In genomic region chr3:150567328-150567727, GRCh38 we compare ENCODE assay signal across 14 cellular contexts. TPM values are rescaled to one million over a fixed set of nuclear protein-coding genes. Genes with fewer than 3 reads are reported as not detected.
DNase-seq lines count a peak whose midpoint lies in the region; ATAC-seq, FAIRE-seq and TF ChIP-seq lines count a peak whose summit lies in the region.
"Had no signal": no experiment of that assay in that cellular context is flagged by ENCODE, and none has a peak within 500 bp of the region (broad histone marks: within the 10 kb centered on the region; RNA-seq: fewer than 3 reads in every experiment).

No MANE protein-coding gene starts in this region.

- in situ Hi-C loops in K562 (cut with MboI) = no loop called here

- H3K4me1 ChIP-seq in A673 (ENCODE audit: insufficient read depth, low read length, poor library complexity, severe bottlenecking) (no peaks in the 10 kb centered on the region), PC-3 (ENCODE audit: insufficient read depth, low read length) (no peaks in the 10 kb centered on the region), K562 (replicated peaks in 1 of 2; ENCODE audit: control insufficient read depth in 2 of 2, insufficient read depth in 2 of 2, low read length in 2 of 2) (no peaks in the 10 kb centered on the region), tibial nerve (no peaks in the 10 kb centered on the region)

- H3K36me3 Mint-ChIP-seq in Calu3 (ENCODE audit: insufficient read depth, unreplicated experiment) = peaks cover 63% of the 10 kb centered on the region
- H3K36me3 Mint-ChIP-seq in activated CD4-positive, alpha-beta memory T cell treated with anti-CD3 and anti-CD28 coated beads, Interleukin-2, amount 10 ng/mL, durations not matched to agents 7 days and 5 days (ENCODE audit: low read depth) = peaks cover 47% of the 10 kb centered on the region

- no peak overlapping the region for H3K27ac ChIP-seq in A673 (ENCODE audit: low read depth, low read length, poor library complexity, severe bottlenecking)
- H3K27ac ChIP-seq in PC-3 (ENCODE audit: low read length) = no peak overlapping the region
- H3K27ac ChIP-seq in K562 (ENCODE audit: extremely low read depth, low read depth, low read length) = no peak overlapping the region
- no peak overlapping the region for H3K27ac ChIP-seq in tibial nerve

- no peaks in the 10 kb centered on the region for H3K27me3 ChIP-seq in A673 (replicated peaks; ENCODE audit: insufficient read depth, low read depth, low read length, poor library complexity)
- H3K27me3 ChIP-seq in PC-3 (ENCODE audit: low read length) = no peaks in the 10 kb centered on the region
- no peaks in the 10 kb centered on the region for H3K27me3 ChIP-seq in K562 (ENCODE audit: control insufficient read depth in 2 of 2, insufficient read depth in 2 of 2, low read length in 2 of 2)
- H3K27me3 ChIP-seq in tibial nerve = no peaks in the 10 kb centered on the region

- TF ChIP-seq POLR2A in K562 (conservative IDR thresholded peaks at IDR 0.05) (no peak), tibial nerve (IDR thresholded peaks at IDR 0.05) (no peak)

- no peak for TF ChIP-seq CTCF in A673 (conservative IDR thresholded peaks at IDR 0.05; ENCODE audit: low read depth, low read length)
- no peak for TF ChIP-seq CTCF in Calu3 (IDR thresholded peaks at IDR 0.05; ENCODE audit: unreplicated experiment)
- no peak for TF ChIP-seq CTCF in PC-3 (conservative IDR thresholded peaks at IDR 0.05; ENCODE audit: low read depth, low read length)
- no peak for TF ChIP-seq CTCF in K562 (IDR thresholded peaks at IDR 0.05 in 2 of 3, conservative IDR thresholded peaks at IDR 0.05 in 1 of 3; ENCODE audit: insufficient read depth in 2 of 3, low read depth in 1 of 3, low read length in 3 of 3)
- no peak for TF ChIP-seq CTCF in tibial nerve (IDR thresholded peaks at IDR 0.05)

- H3K9me1 ChIP-seq in K562 (ENCODE audit: control insufficient read depth, insufficient read depth, low read length) = no peaks in the 10 kb centered on the region

- H3K4me1 Mint-ChIP-seq in Calu3 (ENCODE audit: low read depth, unreplicated experiment) = no peaks in the 10 kb centered on the region
- no peaks in the 10 kb centered on the region for H3K4me1 Mint-ChIP-seq in activated CD4-positive, alpha-beta memory T cell treated with anti-CD3 and anti-CD28 coated beads, Interleukin-2, amount 10 ng/mL, durations not matched to agents 7 days and 5 days
- H3K4me1 Mint-ChIP-seq: CD14-positive monocyte had no signal

- peak overlapping the region; percentile 31 for H3K27ac Mint-ChIP-seq in Calu3 (ENCODE audit: unreplicated experiment)
- no peak overlapping the region for H3K27ac Mint-ChIP-seq in activated CD4-positive, alpha-beta memory T cell treated with anti-CD3 and anti-CD28 coated beads, Interleukin-2, amount 10 ng/mL, durations not matched to agents 7 days and 5 days
- H3K27ac Mint-ChIP-seq: CD8-positive, alpha-beta T cell had no signal

- DNase-seq in A673 (ENCODE audit: low spot score) = peak; percentile 22
- DNase-seq in Calu3 = no peak
- DNase-seq in PC-3 = no peak
- DNase-seq in K562 (ENCODE audit: extremely low read depth in 1 of 4, low spot score in 3 of 4) = no peak
- DNase-seq in tibial nerve (ENCODE audit: low spot score in 2 of 2) = no peak
- DNase-seq in activated CD4-positive, alpha-beta memory T cell treated with anti-CD3 and anti-CD28 coated beads, Interleukin-2, amount 10 ng/mL, durations not matched to agents 7 days and 5 days = no peak
- DNase-seq: CD8-positive, alpha-beta T cell; COR-L47; DMS53; GF-D8; HCEC 1CT had no signal

- TF ChIP-seq EP300 in K562 (IDR thresholded peaks at IDR 0.05; ENCODE audit: low read length) = no peak
- no peak for TF ChIP-seq EP300 in tibial nerve (IDR thresholded peaks at IDR 0.05)

- no peak overlapping the region for H3K4me2 ChIP-seq in PC-3 (ENCODE audit: low read length)
- no peak overlapping the region for H3K4me2 ChIP-seq in K562 (ENCODE audit: insufficient read depth, low read length)

- H3K9ac ChIP-seq in PC-3 (ENCODE audit: low read length) (no peak overlapping the region), K562 (ENCODE audit: insufficient read depth in 1 of 2, low read depth in 2 of 2, low read length in 2 of 2) (no peak overlapping the region)

- 100% methylated on average over 1 of the region's 1 CpG for WGBS in K562 (ENCODE audit: insufficient coverage, low coverage, missing lambda C conversion rate)
- WGBS in tibial nerve, 2 donors = 97 to 100% methylated on average over 1 of the region's 1 CpG

- no peak for FAIRE-seq in K562 (lab: Jason Lieb, UNC)
- FAIRE-seq: A204.1 had no signal

- H3K9me3 Mint-ChIP-seq in Calu3 (ENCODE audit: low read depth, unreplicated experiment) = no peaks in the 10 kb centered on the region
- H3K9me3 Mint-ChIP-seq in activated CD4-positive, alpha-beta memory T cell treated with anti-CD3 and anti-CD28 coated beads, Interleukin-2, amount 10 ng/mL, durations not matched to agents 7 days and 5 days = no peaks in the 10 kb centered on the region
- H3K9me3 Mint-ChIP-seq: CD14-positive monocyte; CD8-positive, alpha-beta T cell had no signal

- no peaks in the 10 kb centered on the region for H4K20me1 ChIP-seq in PC-3 (ENCODE audit: low read length)
- H4K20me1 ChIP-seq in K562 (replicated peaks; ENCODE audit: control insufficient read depth, insufficient read depth, low read length) = no peaks in the 10 kb centered on the region

- no peaks in the 10 kb centered on the region for H3K9me3 ChIP-seq in A673 (ENCODE audit: low read depth, low read length, poor library complexity, severe bottlenecking)
- H3K9me3 ChIP-seq in PC-3 (ENCODE audit: low read length) = no peaks in the 10 kb centered on the region
- no peaks in the 10 kb centered on the region for H3K9me3 ChIP-seq in K562 (replicated peaks; ENCODE audit: control insufficient read depth, insufficient read depth, low read depth, low read length)
- H3K9me3 ChIP-seq in tibial nerve = no peaks in the 10 kb centered on the region

- intact Hi-C loops in A673 (cut with micrococcal nuclease; ENCODE audit: unreplicated experiment) (no loop called here), Calu3 (cut with micrococcal nuclease; ENCODE audit: unreplicated experiment) (no loop called here), PC-3 (cut with micrococcal nuclease) (no loop called here), K562 (cut with micrococcal nuclease) (no loop called here)

- H3K79me2 ChIP-seq in PC-3 (ENCODE audit: low read length) (no peaks in the 10 kb centered on the region; the same call in 1 of the 2 replicates), K562 (ENCODE audit: control insufficient read depth, insufficient read depth, low read length) (no peaks in the 10 kb centered on the region)

- no peaks in the 10 kb centered on the region for H3F3A ChIP-seq in PC-3 (ENCODE audit: low read length, unreplicated experiment)

- CTCF ChIA-PET in A673 (lab: Charles Lee) = interaction anchor here (0.6 kb wide), 1 partner anchor 31 kb away, joined by 3 read pairs; no protein-coding TSS in a partner anchor
- CTCF ChIA-PET in Calu3 (lab: Charles Lee) = interaction anchor here (0.5 kb wide), 1 partner anchor 243 kb away, joined by 4 read pairs; no protein-coding TSS in a partner anchor
- CTCF ChIA-PET in PC-3 (lab: Charles Lee) = no interaction called here
- CTCF ChIA-PET in K562 (lab: Yijun Ruan, JAX; ENCODE audit: low intra/inter-chr PET ratio) = no interaction called here
- CTCF ChIA-PET in activated CD4-positive, alpha-beta memory T cell treated with anti-CD3 and anti-CD28 coated beads, Interleukin-2, amount 10 ng/mL, durations not matched to agents 7 days and 5 days (lab: Charles Lee) = no interaction called here

- H2AFZ ChIP-seq in PC-3 (ENCODE audit: low read length) = no peak overlapping the region
- no peak overlapping the region for H2AFZ ChIP-seq in K562 (ENCODE audit: low read depth, low read length)

- POLR2A ChIA-PET in A673 (lab: Charles Lee; ENCODE audit: low non-redundant PET) (no interaction called here), PC-3 (lab: Charles Lee; ENCODE audit: unreplicated experiment) (no interaction called here), K562 (lab: Yijun Ruan, JAX) (interaction anchor here (1.2 to 1.5 kb wide), 3 partner anchors 10 to 21 kb away, joined by 3 to 4 read pairs (median 3); no protein-coding TSS in a partner anchor)
- POLR2A ChIA-PET in activated CD4-positive, alpha-beta memory T cell treated with anti-CD3 and anti-CD28 coated beads, Interleukin-2, amount 10 ng/mL, durations not matched to agents 7 days and 5 days (lab: Charles Lee) = interaction anchor here (1.2 to 1.7 kb wide), 3 partner anchors 9 to 26 kb away, joined by 3 to 5 read pairs (median 3); partner anchors contain the start of genes EIF2A and SERP1

- ATAC-seq in PC-3 (0 out of 2 replicates have a peak, but pooled peaks have one; percentile 24), K562 (peak; percentile 54), HG03460 (IDR thresholded peaks at IDR 0.05; ENCODE audit: unreplicated experiment) (no peak)
- ATAC-seq: CD8-positive, alpha-beta T cell had no signal

- no peak overlapping the region for H3K4me3 ChIP-seq in A673 (ENCODE audit: low read depth, low read length, poor library complexity, severe bottlenecking)
- no peak overlapping the region for H3K4me3 ChIP-seq in PC-3 (ENCODE audit: low read length)
- H3K4me3 ChIP-seq in K562 = no peak overlapping the region
- H3K4me3 ChIP-seq in tibial nerve = no peak overlapping the region

- H3K27me3 Mint-ChIP-seq in Calu3 (ENCODE audit: unreplicated experiment) = no peaks in the 10 kb centered on the region
- no peaks in the 10 kb centered on the region for H3K27me3 Mint-ChIP-seq in activated CD4-positive, alpha-beta memory T cell treated with anti-CD3 and anti-CD28 coated beads, Interleukin-2, amount 10 ng/mL, durations not matched to agents 7 days and 5 days

- BruUV-seq in A673 (replicated peaks; lab: Mats Ljungman, UMichigan) (no TSS peak), Calu3 (replicated peaks; lab: Mats Ljungman, UMichigan) (no TSS peak), PC-3 (replicated peaks; lab: Mats Ljungman, UMichigan) (no TSS peak), K562 (replicated peaks; lab: Mats Ljungman, UMichigan) (no TSS peak)

- no peaks in the 10 kb centered on the region for H3K9me2 ChIP-seq in PC-3 (replicated peaks; ENCODE audit: low read length)

- TF ChIP-seq RAD21 in K562 (CRISPR knock-in tag; conservative IDR thresholded peaks at IDR 0.05 in 1 of 2, IDR thresholded peaks at IDR 0.05 in 1 of 2) = no peak

- H3K36me3 ChIP-seq in A673 (ENCODE audit: insufficient read depth, low read length, poor library complexity, severe bottlenecking) (peaks cover 59% of the 10 kb centered on the region), PC-3 (ENCODE audit: low read depth, low read length) (peaks cover 61% of the 10 kb centered on the region), K562 (ENCODE audit: control insufficient read depth, insufficient read depth, low read length) (peaks cover 93% of the 10 kb centered on the region), tibial nerve (peaks cover 0 to 84% (median 0%) of the 10 kb centered on the region in 3 donors)

- H3K4me3 Mint-ChIP-seq in Calu3 (ENCODE audit: low read depth, unreplicated experiment) = no peak overlapping the region
- H3K4me3 Mint-ChIP-seq in activated CD4-positive, alpha-beta memory T cell treated with anti-CD3 and anti-CD28 coated beads, Interleukin-2, amount 10 ng/mL, durations not matched to agents 7 days and 5 days = no peak overlapping the region
- H3K4me3 Mint-ChIP-seq: CD14-positive monocyte; CD8-positive, alpha-beta T cell had no signal

RNA-seq across cellular contexts. Expression of gene EIF2A, which starts 20.7 kb away (rescaled TPM):
- total RNA-seq in A673 (2021) (105 and 113 TPM in 2 replicates), Calu3 (2022) (142 and 167 TPM in 2 replicates), PC-3 (2014; rRNA removed) (67.9 and 92.4 TPM in 2 replicates), K562 (2014; rRNA removed) (99.8 and 168 TPM in 2 replicates), K562 (2014; rRNA removed; fragmentation: Illumina TruSeq; extraction: Trizol) (178 and 206 TPM in 2 replicates), K562 (2015; rRNA removed; fragmentation: Illumina TruSeq; extraction: Trizol) (139 and 146 TPM in 2 replicates), K562 (2021) (106 and 115 TPM in 2 replicates), tibial nerve (100 to 1,000 TPM in 2 of 4 donors, 10 to 100 TPM in 2; 84.7 to 103 (median 100) TPM)
- total RNA-seq in K562 (2011; cell fraction: chromatin; rRNA removed; ENCODE audit: low replicate concordance) = 108 and 296 TPM in 2 replicates
- total RNA-seq in K562 (2011; cell fraction: nucleolus; rRNA removed) = 44.5 and 67.6 TPM in 2 replicates
- total RNA-seq in K562 (2011; cell fraction: nucleoplasm; rRNA removed) = 111 and 161 TPM in 2 replicates
- polyA plus RNA-seq in K562 (2011; rRNA removed) (181 and 193 TPM in 2 replicates), K562 (2014; fragmentation: Illumina TruSeq; extraction: Trizol) (158 and 192 TPM in 2 replicates), K562 (2014; fragmentation: Nextera tagmentation; extraction: Ambion mirVana) (100 to 1,000 TPM; 130 to 172 TPM), K562 (2014; rRNA removed) (129 and 166 TPM in 2 replicates)
- 67.1 and 141 TPM in 2 replicates for polyA plus RNA-seq in K562 (2011; cell fraction: cytosol; rRNA removed)
- polyA plus RNA-seq in K562 (2011; cell fraction: nucleus; rRNA removed) = 51.4 and 121 TPM in 2 replicates
- 77.8 and 158 TPM in 2 replicates for polyA plus RNA-seq in K562 (2012)
- polyA minus RNA-seq in K562 (2011; rRNA and poly(A)+ RNA removed) = 237 and 320 TPM in 2 replicates
- polyA minus RNA-seq in K562 (2011; cell fraction: cytosol; rRNA and poly(A)+ RNA removed) = 80.2 and 84.4 TPM in 2 replicates
- polyA minus RNA-seq in K562 (2011; cell fraction: nucleus; rRNA and poly(A)+ RNA removed) = 63.4 and 106 TPM in 2 replicates
- total RNA-seq in activated CD4-positive, alpha-beta memory T cell treated with anti-CD3 and anti-CD28 coated beads, Interleukin-2, amount 10 ng/mL, durations not matched to agents 7 days and 5 days = 10 to 100 TPM; 81.7 to 86.4 TPM

RNA-seq across cellular contexts. Expression of gene SERP1, which starts 21.0 kb away (rescaled TPM):
- total RNA-seq in A673 (2021) (86.5 and 91.7 TPM in 2 replicates), Calu3 (2022) (147 and 152 TPM in 2 replicates), PC-3 (2014; rRNA removed) (439 and 552 TPM in 2 replicates), K562 (2014; rRNA removed) (443 and 512 TPM in 2 replicates), K562 (2014; rRNA removed; fragmentation: Illumina TruSeq; extraction: Trizol) (121 and 129 TPM in 2 replicates), K562 (2015; rRNA removed; fragmentation: Illumina TruSeq; extraction: Trizol) (101 and 109 TPM in 2 replicates), K562 (2021) (147 TPM in 2 replicates), tibial nerve (100 to 1,000 TPM; 377 to 593 (median 447) TPM)
- 47.1 and 59.9 TPM in 2 replicates for total RNA-seq in K562 (2011; cell fraction: chromatin; rRNA removed; ENCODE audit: low replicate concordance)
- 50.2 and 53.3 TPM in 2 replicates for total RNA-seq in K562 (2011; cell fraction: nucleolus; rRNA removed)
- total RNA-seq in K562 (2011; cell fraction: nucleoplasm; rRNA removed) = 57.8 and 84.3 TPM in 2 replicates
- polyA plus RNA-seq in K562 (2011; rRNA removed) (122 and 142 TPM in 2 replicates), K562 (2014; fragmentation: Illumina TruSeq; extraction: Trizol) (85.2 and 94.4 TPM in 2 replicates), K562 (2014; fragmentation: Nextera tagmentation; extraction: Ambion mirVana) (10 to 100 TPM; 38.6 to 42.4 TPM), K562 (2014; rRNA removed) (190 and 246 TPM in 2 replicates)
- polyA plus RNA-seq in K562 (2011; cell fraction: cytosol; rRNA removed) = 93.1 and 259 TPM in 2 replicates
- 80.0 and 102 TPM in 2 replicates for polyA plus RNA-seq in K562 (2011; cell fraction: nucleus; rRNA removed)
- 134 and 164 TPM in 2 replicates for polyA plus RNA-seq in K562 (2012)
- 93.5 and 108 TPM in 2 replicates for polyA minus RNA-seq in K562 (2011; rRNA and poly(A)+ RNA removed)
- 88.9 and 124 TPM in 2 replicates for polyA minus RNA-seq in K562 (2011; cell fraction: cytosol; rRNA and poly(A)+ RNA removed)
- 71.1 and 134 TPM in 2 replicates for polyA minus RNA-seq in K562 (2011; cell fraction: nucleus; rRNA and poly(A)+ RNA removed)
- total RNA-seq in activated CD4-positive, alpha-beta memory T cell treated with anti-CD3 and anti-CD28 coated beads, Interleukin-2, amount 10 ng/mL, durations not matched to agents 7 days and 5 days = 10 to 100 TPM; 98.4 to 98.5 TPM

RNA-seq across cellular contexts. Expression of gene SELENOT, which starts 35.8 kb away (rescaled TPM):
- total RNA-seq in A673 (2021) (99.4 and 108 TPM in 2 replicates), Calu3 (2022) (200 and 210 TPM in 2 replicates), PC-3 (2014; rRNA removed) (109 and 119 TPM in 2 replicates), K562 (2014; rRNA removed) (33.0 and 107 TPM in 2 replicates), K562 (2014; rRNA removed; fragmentation: Illumina TruSeq; extraction: Trizol) (91.9 and 96.1 TPM in 2 replicates), K562 (2015; rRNA removed; fragmentation: Illumina TruSeq; extraction: Trizol) (64.5 and 65.0 TPM in 2 replicates), K562 (2021) (72.0 and 74.0 TPM in 2 replicates), tibial nerve (100 to 1,000 TPM in 2 of 4 donors, 10 to 100 TPM in 2; 80.4 to 160 (median 101) TPM)
- total RNA-seq in K562 (2011; cell fraction: chromatin; rRNA removed; ENCODE audit: low replicate concordance) = 133 and 136 TPM in 2 replicates
- total RNA-seq in K562 (2011; cell fraction: nucleolus; rRNA removed) = 117 and 123 TPM in 2 replicates
- 217 and 281 TPM in 2 replicates for total RNA-seq in K562 (2011; cell fraction: nucleoplasm; rRNA removed)
- polyA plus RNA-seq in K562 (2011; rRNA removed) (273 and 411 TPM in 2 replicates), K562 (2014; fragmentation: Illumina TruSeq; extraction: Trizol) (132 and 151 TPM in 2 replicates), K562 (2014; fragmentation: Nextera tagmentation; extraction: Ambion mirVana) (100 to 1,000 TPM; 261 to 317 TPM), K562 (2014; rRNA removed) (67.4 and 84.2 TPM in 2 replicates)
- polyA plus RNA-seq in K562 (2011; cell fraction: cytosol; rRNA removed) = 213 and 267 TPM in 2 replicates
- polyA plus RNA-seq in K562 (2011; cell fraction: nucleus; rRNA removed) = 157 and 163 TPM in 2 replicates
- 69.8 and 94.5 TPM in 2 replicates for polyA plus RNA-seq in K562 (2012)
- 314 and 366 TPM in 2 replicates for polyA minus RNA-seq in K562 (2011; rRNA and poly(A)+ RNA removed)
- polyA minus RNA-seq in K562 (2011; cell fraction: cytosol; rRNA and poly(A)+ RNA removed) = 55.2 and 99.0 TPM in 2 replicates
- 27.2 and 43.2 TPM in 2 replicates for polyA minus RNA-seq in K562 (2011; cell fraction: nucleus; rRNA and poly(A)+ RNA removed)
- 100 to 1,000 TPM; 124 to 130 TPM for total RNA-seq in activated CD4-positive, alpha-beta memory T cell treated with anti-CD3 and anti-CD28 coated beads, Interleukin-2, amount 10 ng/mL, durations not matched to agents 7 days and 5 days

Comparison
In these comparisons a context has a peak if more than half of its experiments do, and no peak if none do; other contexts are left out.
1. CTCF ChIA-PET loops: an anchor here in A673 (0.6 kb wide) and Calu3 (0.5 kb wide); none called in PC-3, K562 and activated CD4-positive, alpha-beta memory T cell treated with anti-CD3 and anti-CD28 coated beads, Interleukin-2, amount 10 ng/mL, durations not matched to agents 7 days and 5 days.
2. POLR2A ChIA-PET loops: an anchor here in K562 (1.2 to 1.5 kb wide) and activated CD4-positive, alpha-beta memory T cell treated with anti-CD3 and anti-CD28 coated beads, Interleukin-2, amount 10 ng/mL, durations not matched to agents 7 days and 5 days (1.2 to 1.7 kb wide); none called in A673 and PC-3.